ENCODE assay signal across 25 cellular contexts in genomic region chr19:33498391-33499000, GRCh38.
"Had no signal": no experiment of that assay in that cellular context is flagged by ENCODE, and none has a peak within 500 bp of the region (broad histone marks: within the 10 kb centered on the region; RNA-seq: fewer than 3 reads in every experiment).

No MANE protein-coding gene starts in this region.

- H3K4me1 ChIP-seq: Peyer's patch had no signal

- H3K27ac ChIP-seq: brain microvascular endothelial cell, Peyer's patch, RWPE1, VCaP had no signal

- H3K4me3 ChIP-seq: Peyer's patch had no signal

- H3K27me3 ChIP-seq: brain microvascular endothelial cell, Peyer's patch had no signal

- H3K27me3 Mint-ChIP-seq: activated CD4-positive, alpha-beta memory T cell treated with anti-CD3 and anti-CD28 coated beads for 36 hours; activated CD4-positive, alpha-beta T cell treated with anti-CD3 and anti-CD28 coated beads, Interleukin-2, amount 10 ng/mL, durations not matched to agents 7 days and 5 days; activated naive CD8-positive, alpha-beta T cell; activated T-helper 17 cell treated with anti-CD3 and anti-CD28 coated beads, Interleukin-2, amount 50 U/mL, for 72 hours; T-cell had no signal

- ATAC-seq: activated T-helper 17 cell treated with anti-CD3 and anti-CD28 coated beads, Interleukin-2, amount 50 U/mL, for 72 hours; T-cell had no signal

- H3K36me3 Mint-ChIP-seq: activated CD4-positive, alpha-beta memory T cell treated with anti-CD3 and anti-CD28 coated beads for 36 hours; activated naive CD8-positive, alpha-beta T cell had no signal

- H3K9me3 ChIP-seq: Peyer's patch had no signal

- H3K27ac Mint-ChIP-seq: activated CD4-positive, alpha-beta memory T cell treated with anti-CD3 and anti-CD28 coated beads for 36 hours; activated CD4-positive, alpha-beta T cell treated with anti-CD3 and anti-CD28 coated beads, Interleukin-2, amount 10 ng/mL, durations not matched to agents 7 days and 5 days; activated naive CD4-positive, alpha-beta T cell treated with anti-CD3 and anti-CD28 coated beads for 36 hours; activated naive CD8-positive, alpha-beta T cell; activated T-helper 17 cell treated with anti-CD3 and anti-CD28 coated beads, Interleukin-2, amount 50 U/mL, for 72 hours; T-cell had no signal

- H3K4me1 Mint-ChIP-seq: activated T-helper 17 cell treated with anti-CD3 and anti-CD28 coated beads, Interleukin-2, amount 50 U/mL, for 72 hours; T-cell had no signal

- DNase-seq: activated CD4-positive, alpha-beta memory T cell treated with anti-CD3 and anti-CD28 coated beads for 36 hours; activated CD4-positive, alpha-beta T cell treated with anti-CD3 and anti-CD28 coated beads, Interleukin-2, amount 10 ng/mL, durations not matched to agents 7 days and 5 days; activated CD4-positive, CD25-positive, alpha-beta regulatory T cell; activated CD8-positive, alpha-beta memory T cell treated with anti-CD3 and anti-CD28 coated beads for 24 hours; activated gamma-delta T cell; activated naive CD4-positive, alpha-beta T cell treated with anti-CD3 and anti-CD28 coated beads for 36 hours; activated T-cell treated with anti-CD3 and anti-CD28 coated beads for 4 hours; activated T-cell treated with anti-CD3 and anti-CD28 coated beads, Interleukin-2, amount 50 U/mL, for 48 hours; amygdala; brain microvascular endothelial cell; MM.1S; NCI-H1105 treated with DMSO at 0.1 percent for 48 hours; NCI-H1436 treated with DMSO at 0.1 percent for 48 hours; NCI-H187; NCI-H2081; NCI-H524; SIG-M5; T-cell; T-helper 2 cell; T1000 had no signal

- H3K9me3 Mint-ChIP-seq: activated CD4-positive, alpha-beta memory T cell treated with anti-CD3 and anti-CD28 coated beads for 36 hours; activated CD4-positive, alpha-beta T cell treated with anti-CD3 and anti-CD28 coated beads, Interleukin-2, amount 10 ng/mL, durations not matched to agents 7 days and 5 days; activated naive CD4-positive, alpha-beta T cell treated with anti-CD3 and anti-CD28 coated beads for 36 hours; activated T-helper 17 cell treated with anti-CD3 and anti-CD28 coated beads, Interleukin-2, amount 50 U/mL, for 72 hours; T-cell had no signal

- H3K4me3 Mint-ChIP-seq: activated CD4-positive, alpha-beta memory T cell treated with anti-CD3 and anti-CD28 coated beads for 36 hours; activated CD4-positive, alpha-beta T cell treated with anti-CD3 and anti-CD28 coated beads, Interleukin-2, amount 10 ng/mL, durations not matched to agents 7 days and 5 days; activated naive CD4-positive, alpha-beta T cell treated with anti-CD3 and anti-CD28 coated beads for 36 hours; activated naive CD8-positive, alpha-beta T cell; activated T-helper 17 cell treated with anti-CD3 and anti-CD28 coated beads, Interleukin-2, amount 50 U/mL, for 72 hours; T-cell had no signal
